In the genomic region with DNA sequence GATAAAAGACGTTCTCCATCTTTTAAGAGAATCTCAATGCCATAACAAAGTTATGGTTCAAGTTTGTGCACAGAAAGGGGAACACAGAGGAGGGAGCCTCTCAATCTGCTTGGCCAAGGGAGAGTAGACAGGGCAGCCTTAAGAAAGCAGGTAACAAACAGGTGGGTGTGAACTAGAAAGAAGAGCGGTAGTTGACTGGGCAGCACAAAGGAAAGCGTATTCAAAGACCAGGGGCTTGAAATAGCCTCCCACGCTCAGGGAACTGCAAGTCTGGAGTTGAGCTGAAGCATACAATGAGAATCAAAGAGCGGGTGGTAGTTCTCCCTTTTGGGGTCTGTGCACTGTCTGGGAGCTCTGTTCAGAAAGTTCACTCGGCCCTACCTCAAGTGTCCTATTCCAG, we compare ENCODE assay signal across 22 cellular contexts. TPM values are rescaled to one million over a fixed set of nuclear protein-coding genes. Genes with fewer than 3 reads are reported as not detected.
DNase-seq lines count a peak whose midpoint lies in the region; ATAC-seq and TF ChIP-seq lines count a peak whose summit lies in the region.
"Had no signal": no experiment of that assay in that cellular context is flagged by ENCODE, and none has a peak within 500 bp of the region (broad histone marks: within the 10 kb centered on the region; RNA-seq: fewer than 3 reads in every experiment).

No MANE protein-coding gene starts in this region.

- no peak overlapping the region for H3K4me3 Mint-ChIP-seq in WTC11
- H3K4me3 Mint-ChIP-seq in stimulated activated naive B cell treated with anti-CD40 and anti-IgM and Interleukin-4, amounts not matched to agents 10 μg/mL and 1 μg/mL and 100 μg/mL, for 72 hours: no peak overlapping the region
- H3K4me3 Mint-ChIP-seq: CD8-positive, alpha-beta T cell had no signal

- no peak overlapping the region for H4K8ac ChIP-seq in IMR-90 (ENCODE audit: low read depth in 2 of 2, low read length in 2 of 2)

- 100% methylated on average over 2 of the region's 6 CpGs; no CpG with 5 or more reads in 1 of the 2 experiments for WGBS in IMR-90 (ENCODE audit: extremely low coverage in 2 of 2, insufficient read length in 1 of 2), 2 experiments

- dilution Hi-C loops in IMR-90 (cut with HindIII; ENCODE audit: low sequenced_read_pairs, unreplicated experiment): no loop called here

- TF ChIP-seq CTCF in IMR-90 (conservative IDR thresholded peaks at IDR 0.05; ENCODE audit: low read depth, low read length) (no peak), WTC11 (IDR thresholded peaks at IDR 0.05) (no peak), foreskin keratinocyte (conservative IDR thresholded peaks at IDR 0.05) (no peak)

- H3K9me3 Mint-ChIP-seq in WTC11: no peaks in the 10 kb centered on the region
- H3K9me3 Mint-ChIP-seq in stimulated activated naive B cell treated with anti-CD40 and anti-IgM and Interleukin-4, amounts not matched to agents 10 μg/mL and 1 μg/mL and 100 μg/mL, for 72 hours: peaks cover 0 to 4% of the 10 kb centered on the region in 2 donors
- H3K9me3 Mint-ChIP-seq: CD8-positive, alpha-beta T cell had no signal

- H3K56ac ChIP-seq in IMR-90 (ENCODE audit: extremely low read depth, insufficient read depth, low read length): no peak overlapping the region

- H3K27ac Mint-ChIP-seq in WTC11: no peak overlapping the region
- peak overlapping the region; percentile 15 for H3K27ac Mint-ChIP-seq in stimulated activated naive B cell treated with anti-CD40 and anti-IgM and Interleukin-4, amounts not matched to agents 10 μg/mL and 1 μg/mL and 100 μg/mL, for 72 hours
- H3K27ac Mint-ChIP-seq: CD8-positive, alpha-beta T cell had no signal

- H2BK15ac ChIP-seq in IMR-90 (ENCODE audit: low read depth, low read length): no peak overlapping the region

- no peaks in the 10 kb centered on the region for H3K27me3 Mint-ChIP-seq in WTC11 (ENCODE audit: low read depth)
- H3K27me3 Mint-ChIP-seq in stimulated activated naive B cell treated with anti-CD40 and anti-IgM and Interleukin-4, amounts not matched to agents 10 μg/mL and 1 μg/mL and 100 μg/mL, for 72 hours: no peaks in the 10 kb centered on the region

- POLR2A ChIA-PET in IMR-90 (lab: Charles Lee; ENCODE audit: unreplicated experiment) (no interaction called here), WTC11 (lab: Charles Lee) (no interaction called here)

- DNase-seq in IMR-90 (no peak), WTC11 (ENCODE audit: low spot score) (no peak), foreskin keratinocyte (no peak), HK-2 (ENCODE audit: unreplicated experiment) (no peak), NCI-H510A (lab: John Stamatoyannopoulos, UW) (no peak), GOT3 (lab: John Stamatoyannopoulos, UW) (no peak)
- no peak for DNase-seq in stimulated activated naive B cell treated with anti-CD40 and anti-IgM and Interleukin-4, amounts not matched to agents 10 μg/mL and 1 μg/mL and 100 μg/mL, for 72 hours
- DNase-seq: C1 segment of cervical spinal cord; Caco-2; CD8-positive, alpha-beta T cell; NCI-H2029; NCI-H446; NCI-H526 treated with DMSO at 0.1 percent for 48 hours; SK-N-SH; SW 1271 had no signal

- H2BK5ac ChIP-seq in IMR-90 (ENCODE audit: low read depth, low read length, poor library complexity, severe bottlenecking): no peak overlapping the region

- H3K4me3 ChIP-seq in IMR-90 (ENCODE audit: insufficient read depth, low read depth, low read length): no peak overlapping the region
- H3K4me3 ChIP-seq: A549, K562 had no signal

- BruUV-seq in IMR-90 (replicated peaks; lab: Mats Ljungman, UMichigan): no TSS peak

- peak overlapping the region; percentile 7 for H2AK5ac ChIP-seq in IMR-90 (ENCODE audit: low read depth, low read length)

- intact Hi-C loops in IMR-90 (cut with micrococcal nuclease): no loop called here

- no peak for TF ChIP-seq POLR2A in IMR-90 (IDR thresholded peaks at IDR 0.05; ENCODE audit: low read depth, low read length)

- H2BK120ac ChIP-seq in IMR-90 (ENCODE audit: low read depth, low read length): peak overlapping the region; percentile 32; the same call in 1 of the 2 replicates

- H3K36me3 ChIP-seq in IMR-90 (ENCODE audit: control insufficient read depth, insufficient read depth, low read length): no peaks in the 10 kb centered on the region

- H3K4me1 Mint-ChIP-seq in WTC11: peaks cover 12% of the 10 kb centered on the region
- peaks cover 44 to 76% of the 10 kb centered on the region in 2 donors for H3K4me1 Mint-ChIP-seq in stimulated activated naive B cell treated with anti-CD40 and anti-IgM and Interleukin-4, amounts not matched to agents 10 μg/mL and 1 μg/mL and 100 μg/mL, for 72 hours

- no peaks in the 10 kb centered on the region for H3K9me3 ChIP-seq in IMR-90 (ENCODE audit: control insufficient read depth, insufficient read depth, low read length)
- H3K9me3 ChIP-seq: A549, Caco-2, SK-N-SH had no signal

- H3K4me2 ChIP-seq in IMR-90 (ENCODE audit: low read depth, low read length): no peak overlapping the region
- H3K4me2 ChIP-seq: A549, SK-N-SH had no signal

- peak overlapping the region; percentile 21; the same call in 1 of the 2 replicates for H3K18ac ChIP-seq in IMR-90 (ENCODE audit: low read depth, low read length)

- H3K4ac ChIP-seq in IMR-90 (ENCODE audit: low read depth, low read length): 0 out of 2 replicates have a peak overlapping the region, but pooled peaks have one; percentile 20

- no peak overlapping the region for H4K5ac ChIP-seq in IMR-90 (ENCODE audit: low read depth, low read length)

- H3K9ac ChIP-seq in IMR-90 (ENCODE audit: low read depth, low read length): no peak overlapping the region
- H3K9ac ChIP-seq: SK-N-SH had no signal

- H4K20me1 ChIP-seq in IMR-90 (ENCODE audit: insufficient read depth, low read length): no peaks in the 10 kb centered on the region

- H3K27me3 ChIP-seq in IMR-90 (ENCODE audit: control insufficient read depth, insufficient read depth, low read length) (no peaks in the 10 kb centered on the region), foreskin keratinocyte (no peaks in the 10 kb centered on the region)

- H3K9me1 ChIP-seq in IMR-90 (ENCODE audit: insufficient read depth, low read length): no peaks in the 10 kb centered on the region; the same call in 1 of the 2 replicates

- peak overlapping the region; percentile 17; the same call in 1 of the 2 replicates for H3K14ac ChIP-seq in IMR-90 (replicated peaks; ENCODE audit: low read depth, low read length)

- no peak overlapping the region; the same call in 1 of the 2 replicates for H2BK20ac ChIP-seq in IMR-90 (ENCODE audit: low read depth, low read length)

- CTCF ChIA-PET in IMR-90 (lab: Yijun Ruan, JAX) (no interaction called here), WTC11 (lab: Charles Lee) (interaction anchor here (0.8 to 1.0 kb wide), 2 partner anchors 19 to 527 kb away, joined by 3 read pairs; partner anchors contain the start of genes MACC1 and POLR1F)

- no peaks in the 10 kb centered on the region for H3K36me3 Mint-ChIP-seq in WTC11
- H3K36me3 Mint-ChIP-seq in stimulated activated naive B cell treated with anti-CD40 and anti-IgM and Interleukin-4, amounts not matched to agents 10 μg/mL and 1 μg/mL and 100 μg/mL, for 72 hours: peaks cover 1 to 6% of the 10 kb centered on the region in 2 donors
- H3K36me3 Mint-ChIP-seq: CD8-positive, alpha-beta T cell had no signal

- H4K91ac ChIP-seq in IMR-90 (ENCODE audit: insufficient read depth, low read depth, low read length): peak overlapping the region; percentile 19; the same call in 1 of the 2 replicates

- no peaks in the 10 kb centered on the region for H3K79me1 ChIP-seq in IMR-90 (ENCODE audit: low read depth in 1 of 2, low read length in 2 of 2)

- in situ Hi-C loops in IMR-90 (cut with MboI; ENCODE audit: low sequenced_read_pairs): no loop called here

- no peak overlapping the region for H3K23ac ChIP-seq in IMR-90 (ENCODE audit: low read depth, low read length)

- H3K27ac ChIP-seq in IMR-90 (ENCODE audit: insufficient read depth, low read length) (no peak overlapping the region), foreskin keratinocyte (peak overlapping the region; percentile 79)
- H3K27ac ChIP-seq: A549, RWPE1 had no signal

- H2AK9ac ChIP-seq in IMR-90 (replicated peaks; ENCODE audit: low read depth, low read length, poor library complexity): no peak overlapping the region

- no peak for ATAC-seq in IMR-90 (ENCODE audit: low read depth)
- ATAC-seq in WTC11: peak; percentile 64
- no peak for ATAC-seq in foreskin keratinocyte
- ATAC-seq in stimulated activated naive B cell treated with anti-CD40 and anti-IgM and Interleukin-4, amounts not matched to agents 10 μg/mL and 1 μg/mL and 100 μg/mL, for 72 hours (replicated peaks): no peak
- ATAC-seq: A549; CD8-positive, alpha-beta T cell; HCT116; HepG2; K562; Panc1 had no signal

- TF ChIP-seq RAD21 in IMR-90 (IDR thresholded peaks at IDR 0.05; ENCODE audit: low read length): no peak

- H2AFZ ChIP-seq in IMR-90 (replicated peaks; ENCODE audit: low read length, poor library complexity): no peak overlapping the region

- H3K4me1 ChIP-seq in IMR-90 (ENCODE audit: control insufficient read depth, insufficient read depth, low read length): peaks cover 5% of the 10 kb centered on the region
- peaks cover 18% of the 10 kb centered on the region for H3K4me1 ChIP-seq in foreskin keratinocyte
- H3K4me1 ChIP-seq: A549 had no signal

TF ChIP-seq in IMR-90, 13 proteins besides CTCF, POLR2A, EP300 and RAD21 (continues in another document):
- TF ChIP-seq FOS (IDR thresholded peaks at IDR 0.05; ENCODE audit: low read depth, low read length): no peak
- no peak for TF ChIP-seq RFX5 (IDR thresholded peaks at IDR 0.05; ENCODE audit: low read depth, low read length)
- TF ChIP-seq SMC3 (IDR thresholded peaks at IDR 0.05; ENCODE audit: low read depth, low read length): no peak
- no peak for TF ChIP-seq CHD1 (IDR thresholded peaks at IDR 0.05; ENCODE audit: low read depth, low read length)
- TF ChIP-seq CEBPB (IDR thresholded peaks at IDR 0.05; ENCODE audit: low read depth, low read length): no peak
- TF ChIP-seq MAZ (IDR thresholded peaks at IDR 0.05; ENCODE audit: borderline replicate concordance, low read depth, low read length): no peak
- no peak for TF ChIP-seq NFE2L2 (IDR thresholded peaks at IDR 0.05; ENCODE audit: low read depth, low read length)

TF ChIP-seq in WTC11, 78 proteins besides CTCF, POLR2A, EP300 and RAD21 (continues in another document):
- no peak for TF ChIP-seq NFYB (CRISPR knock-in tag; conservative IDR thresholded peaks at IDR 0.05; ENCODE audit: low read depth)

RNA-seq across cellular contexts. Expression of gene MACC1, which starts 18.9 kb away (rescaled TPM):
- total RNA-seq in IMR-90 (2012; rRNA removed) (under 0.01 TPM in 2 replicates), WTC11 (2021) (14.6 to 23.0 TPM (median 22.4 TPM) in 3 replicates), foreskin keratinocyte (7.9 and 15.2 TPM in 2 replicates)
- polyA plus RNA-seq in IMR-90 (2012; rRNA removed) (not detected in 2 replicates), foreskin keratinocyte (0.91 and 1.8 TPM in 2 replicates)
- not detected in 2 replicates for polyA plus RNA-seq in IMR-90 (2012; cell fraction: cytosol; rRNA removed)
- polyA plus RNA-seq in IMR-90 (2012; cell fraction: nucleus; rRNA removed; ENCODE audit: low replicate concordance): 0.01 TPM in 1 of 2 replicates, not detected in the other
- total RNA-seq: HT1080 had no signal
- polyA plus RNA-seq: HepG2, SK-N-SH had no signal
